In the genomic region with DNA sequence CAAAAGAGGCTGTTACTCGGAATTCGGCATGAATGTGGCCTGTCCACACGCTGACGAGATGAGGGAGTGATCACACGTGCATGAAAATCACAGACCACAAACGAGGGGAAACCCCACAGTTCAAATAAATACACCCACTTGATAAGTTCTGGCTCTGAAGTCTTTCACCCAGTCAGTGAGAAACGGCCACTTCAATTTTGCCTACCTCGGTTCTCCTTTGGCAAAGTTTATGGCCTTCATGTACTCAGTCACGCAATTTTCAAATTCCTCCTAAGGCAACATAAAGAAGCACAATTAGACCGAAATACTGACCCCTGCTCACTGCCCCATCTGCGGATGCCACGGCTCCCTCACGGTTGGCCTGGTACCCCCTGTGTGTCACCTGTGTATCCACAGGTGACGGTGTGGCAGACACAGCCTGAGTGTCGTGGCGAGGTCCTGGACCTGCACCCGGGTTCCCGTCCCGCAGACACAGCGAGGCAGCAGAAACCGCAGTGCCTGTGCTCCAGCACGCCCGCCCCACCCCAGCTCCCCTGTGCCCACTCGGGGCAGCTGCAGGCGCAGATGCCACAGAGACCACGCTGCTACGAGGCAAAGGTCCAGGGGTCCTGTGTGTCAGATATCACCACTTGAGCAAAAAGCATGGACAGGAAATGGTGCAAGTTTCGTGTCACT, we compare ENCODE assay signal across 1 cellular context.
TF ChIP-seq lines count a peak whose summit lies in the region.

No MANE protein-coding gene starts in this region.

TF ChIP-seq in HepG2, 621 proteins besides CTCF, POLR2A, EP300 and RAD21:
- TF ChIP-seq HMGA1 (CRISPR knock-in tag; conservative IDR thresholded peaks at IDR 0.05) = no peak
- TF ChIP-seq ZNF850 (CRISPR knock-in tag; conservative IDR thresholded peaks at IDR 0.05) = no peak
- TF ChIP-seq RXRA (CRISPR knock-in tag; IDR thresholded peaks at IDR 0.05) = no peak
- TF ChIP-seq BCLAF1 (IDR thresholded peaks at IDR 0.05) = no peak
- no peak for TF ChIP-seq ZNF605 (CRISPR knock-in tag; IDR thresholded peaks at IDR 0.05)
- no peak for TF ChIP-seq ZNF589 (CRISPR knock-in tag; conservative IDR thresholded peaks at IDR 0.05)
- no peak for TF ChIP-seq ZIK1 (CRISPR knock-in tag; IDR thresholded peaks at IDR 0.05; ENCODE audit: borderline replicate concordance, low read depth)
- no peak for TF ChIP-seq SNAPC2 (CRISPR knock-in tag; IDR thresholded peaks at IDR 0.05)
- TF ChIP-seq DPF2 (CRISPR knock-in tag; IDR thresholded peaks at IDR 0.05; ENCODE audit: borderline replicate concordance, low read depth) = no peak
- no peak for TF ChIP-seq ZNF282 (IDR thresholded peaks at IDR 0.05; ENCODE audit: partially characterized antibody)
- no peak for TF ChIP-seq ZNF749 (CRISPR knock-in tag; IDR thresholded peaks at IDR 0.05; ENCODE audit: borderline replicate concordance)
- no peak for TF ChIP-seq ZNF12 (CRISPR knock-in tag; IDR thresholded peaks at IDR 0.05)
- TF ChIP-seq SP4 (CRISPR knock-in tag; IDR thresholded peaks at IDR 0.05) = no peak
- TF ChIP-seq, protein P1, sequence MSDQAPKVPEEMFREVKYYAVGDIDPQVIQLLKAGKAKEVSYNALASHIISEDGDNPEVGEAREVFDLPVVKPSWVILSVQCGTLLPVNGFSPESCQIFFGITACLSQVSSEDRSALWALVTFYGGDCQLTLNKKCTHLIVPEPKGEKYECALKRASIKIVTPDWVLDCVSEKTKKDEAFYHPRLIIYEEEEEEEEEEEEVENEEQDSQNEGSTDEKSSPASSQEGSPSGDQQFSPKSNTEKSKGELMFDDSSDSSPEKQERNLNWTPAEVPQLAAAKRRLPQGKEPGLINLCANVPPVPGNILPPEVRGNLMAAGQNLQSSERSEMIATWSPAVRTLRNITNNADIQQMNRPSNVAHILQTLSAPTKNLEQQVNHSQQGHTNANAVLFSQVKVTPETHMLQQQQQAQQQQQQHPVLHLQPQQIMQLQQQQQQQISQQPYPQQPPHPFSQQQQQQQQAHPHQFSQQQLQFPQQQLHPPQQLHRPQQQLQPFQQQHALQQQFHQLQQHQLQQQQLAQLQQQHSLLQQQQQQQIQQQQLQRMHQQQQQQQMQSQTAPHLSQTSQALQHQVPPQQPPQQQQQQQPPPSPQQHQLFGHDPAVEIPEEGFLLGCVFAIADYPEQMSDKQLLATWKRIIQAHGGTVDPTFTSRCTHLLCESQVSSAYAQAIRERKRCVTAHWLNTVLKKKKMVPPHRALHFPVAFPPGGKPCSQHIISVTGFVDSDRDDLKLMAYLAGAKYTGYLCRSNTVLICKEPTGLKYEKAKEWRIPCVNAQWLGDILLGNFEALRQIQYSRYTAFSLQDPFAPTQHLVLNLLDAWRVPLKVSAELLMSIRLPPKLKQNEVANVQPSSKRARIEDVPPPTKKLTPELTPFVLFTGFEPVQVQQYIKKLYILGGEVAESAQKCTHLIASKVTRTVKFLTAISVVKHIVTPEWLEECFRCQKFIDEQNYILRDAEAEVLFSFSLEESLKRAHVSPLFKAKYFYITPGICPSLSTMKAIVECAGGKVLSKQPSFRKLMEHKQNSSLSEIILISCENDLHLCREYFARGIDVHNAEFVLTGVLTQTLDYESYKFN (CRISPR knock-in tag; conservative IDR thresholded peaks at IDR 0.05) = no peak
- TF ChIP-seq NONO (IDR thresholded peaks at IDR 0.05) = no peak
- no peak for TF ChIP-seq NONO (CRISPR knock-in tag; conservative IDR thresholded peaks at IDR 0.05)
- no peak for TF ChIP-seq MXI1 (IDR thresholded peaks at IDR 0.05; ENCODE audit: borderline replicate concordance, low read depth, low read length)
- TF ChIP-seq, protein P2, sequence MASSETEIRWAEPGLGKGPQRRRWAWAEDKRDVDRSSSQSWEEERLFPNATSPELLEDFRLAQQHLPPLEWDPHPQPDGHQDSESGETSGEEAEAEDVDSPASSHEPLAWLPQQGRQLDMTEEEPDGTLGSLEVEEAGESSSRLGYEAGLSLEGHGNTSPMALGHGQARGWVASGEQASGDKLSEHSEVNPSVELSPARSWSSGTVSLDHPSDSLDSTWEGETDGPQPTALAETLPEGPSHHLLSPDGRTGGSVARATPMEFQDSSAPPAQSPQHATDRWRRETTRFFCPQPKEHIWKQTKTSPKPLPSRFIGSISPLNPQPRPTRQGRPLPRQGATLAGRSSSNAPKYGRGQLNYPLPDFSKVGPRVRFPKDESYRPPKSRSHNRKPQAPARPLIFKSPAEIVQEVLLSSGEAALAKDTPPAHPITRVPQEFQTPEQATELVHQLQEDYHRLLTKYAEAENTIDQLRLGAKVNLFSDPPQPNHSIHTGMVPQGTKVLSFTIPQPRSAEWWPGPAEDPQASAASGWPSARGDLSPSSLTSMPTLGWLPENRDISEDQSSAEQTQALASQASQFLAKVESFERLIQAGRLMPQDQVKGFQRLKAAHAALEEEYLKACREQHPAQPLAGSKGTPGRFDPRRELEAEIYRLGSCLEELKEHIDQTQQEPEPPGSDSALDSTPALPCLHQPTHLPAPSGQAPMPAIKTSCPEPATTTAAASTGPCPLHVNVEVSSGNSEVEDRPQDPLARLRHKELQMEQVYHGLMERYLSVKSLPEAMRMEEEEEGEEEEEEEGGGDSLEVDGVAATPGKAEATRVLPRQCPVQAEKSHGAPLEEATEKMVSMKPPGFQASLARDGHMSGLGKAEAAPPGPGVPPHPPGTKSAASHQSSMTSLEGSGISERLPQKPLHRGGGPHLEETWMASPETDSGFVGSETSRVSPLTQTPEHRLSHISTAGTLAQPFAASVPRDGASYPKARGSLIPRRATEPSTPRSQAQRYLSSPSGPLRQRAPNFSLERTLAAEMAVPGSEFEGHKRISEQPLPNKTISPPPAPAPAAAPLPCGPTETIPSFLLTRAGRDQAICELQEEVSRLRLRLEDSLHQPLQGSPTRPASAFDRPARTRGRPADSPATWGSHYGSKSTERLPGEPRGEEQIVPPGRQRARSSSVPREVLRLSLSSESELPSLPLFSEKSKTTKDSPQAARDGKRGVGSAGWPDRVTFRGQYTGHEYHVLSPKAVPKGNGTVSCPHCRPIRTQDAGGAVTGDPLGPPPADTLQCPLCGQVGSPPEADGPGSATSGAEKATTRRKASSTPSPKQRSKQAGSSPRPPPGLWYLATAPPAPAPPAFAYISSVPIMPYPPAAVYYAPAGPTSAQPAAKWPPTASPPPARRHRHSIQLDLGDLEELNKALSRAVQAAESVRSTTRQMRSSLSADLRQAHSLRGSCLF (CRISPR knock-in tag; IDR thresholded peaks at IDR 0.05; ENCODE audit: borderline replicate concordance) = no peak
- TF ChIP-seq, protein P3, sequence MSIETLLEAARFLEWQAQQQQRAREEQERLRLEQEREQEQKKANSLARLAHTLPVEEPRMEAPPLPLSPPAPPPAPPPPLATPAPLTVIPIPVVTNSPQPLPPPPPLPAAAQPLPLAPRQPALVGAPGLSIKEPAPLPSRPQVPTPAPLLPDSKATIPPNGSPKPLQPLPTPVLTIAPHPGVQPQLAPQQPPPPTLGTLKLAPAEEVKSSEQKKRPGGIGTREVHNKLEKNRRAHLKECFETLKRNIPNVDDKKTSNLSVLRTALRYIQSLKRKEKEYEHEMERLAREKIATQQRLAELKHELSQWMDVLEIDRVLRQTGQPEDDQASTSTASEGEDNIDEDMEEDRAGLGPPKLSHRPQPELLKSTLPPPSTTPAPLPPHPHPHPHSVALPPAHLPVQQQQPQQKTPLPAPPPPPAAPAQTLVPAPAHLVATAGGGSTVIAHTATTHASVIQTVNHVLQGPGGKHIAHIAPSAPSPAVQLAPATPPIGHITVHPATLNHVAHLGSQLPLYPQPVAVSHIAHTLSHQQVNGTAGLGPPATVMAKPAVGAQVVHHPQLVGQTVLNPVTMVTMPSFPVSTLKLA (IDR thresholded peaks at IDR 0.05) = no peak
